3 cellular contexts compared by ENCODE assay signal in genomic region chr1:119772298-119772697, GRCh38.
TF ChIP-seq lines count a peak whose summit lies in the region.

No MANE protein-coding gene starts in this region.

TF ChIP-seq in A549, 52 proteins besides CTCF, POLR2A, EP300 and RAD21:
- TF ChIP-seq HMGXB4 (CRISPR knock-in tag; IDR thresholded peaks at IDR 0.05; ENCODE audit: borderline replicate concordance) (no peak), CHD4 (IDR thresholded peaks at IDR 0.05; ENCODE audit: borderline replicate concordance) (0 out of 2 replicates have a peak, but pooled peaks have one; percentile 56)
TF ChIP-seq in A549: peak in this region for 1.

TF ChIP-seq in K562, 482 proteins besides CTCF, POLR2A, EP300 and RAD21:
- TF ChIP-seq RBM25 (IDR thresholded peaks at IDR 0.05; ENCODE audit: low read depth, low read length, severe bottlenecking) (peak; percentile 95), POLR2G (IDR thresholded peaks at IDR 0.05; ENCODE audit: low read depth, low read length) (no peak), HMG20B (CRISPR knock-in tag; IDR thresholded peaks at IDR 0.05) (no peak), SMARCC2 (IDR thresholded peaks at IDR 0.05; ENCODE audit: low read depth) (no peak), SIRT6 (IDR thresholded peaks at IDR 0.05; ENCODE audit: low read depth, low read length) (no peak), KDM1A (IDR thresholded peaks at IDR 0.05) (0 out of 4 replicates have a peak, but pooled peaks of 1 of the 2 experiments have one; percentile 20), CHD4 (IDR thresholded peaks at IDR 0.05; ENCODE audit: insufficient read depth, insufficient replicate concordance, low read depth, low read length, poor library complexity, severe bottlenecking) (peak; percentile 64), ZBTB40 (IDR thresholded peaks at IDR 0.05) (no peak), ZBTB40 (CRISPR knock-in tag; IDR thresholded peaks at IDR 0.05) (no peak), ADNP (tag; IDR thresholded peaks at IDR 0.05) (peak; percentile 72), ZNF592 (IDR thresholded peaks at IDR 0.05) (no peak), BCOR (IDR thresholded peaks at IDR 0.05) (peak; percentile 83)

TF ChIP-seq in HepG2, 621 proteins besides CTCF, POLR2A, EP300 and RAD21:
- TF ChIP-seq ZNF629 (CRISPR knock-in tag; conservative IDR thresholded peaks at IDR 0.05), result peak; percentile 91
- peak; percentile 51; the same call in 1 of the 2 replicates for TF ChIP-seq ZMYM3 (CRISPR knock-in tag; IDR thresholded peaks at IDR 0.05)
- TF ChIP-seq ZBTB20 (CRISPR knock-in tag; IDR thresholded peaks at IDR 0.05; ENCODE audit: borderline replicate concordance, low read depth), result no peak
- TF ChIP-seq CHD4 (IDR thresholded peaks at IDR 0.05; ENCODE audit: borderline replicate concordance, low read length), result 0 out of 2 replicates have a peak, but pooled peaks have one; percentile 36
